8 cellular contexts compared by ENCODE assay signal in genomic region chr22:42444060-42444904, GRCh38. TPM values are rescaled to one million over a fixed set of nuclear protein-coding genes. Genes with fewer than 3 reads are reported as not detected.
DNase-seq lines count a peak whose midpoint lies in the region; ATAC-seq, FAIRE-seq and TF ChIP-seq lines count a peak whose summit lies in the region.

No MANE protein-coding gene starts in this region.

- DNase-seq in ACHN (peak; percentile 80), GM19239 (ENCODE audit: insufficient read length, low spot score) (peak; percentile 69), NCI-H460 (ENCODE audit: extremely low read depth, low read depth) (peak; percentile 56), coronary artery (ENCODE audit: low spot score) (peak; percentile 86), left colon (peak; percentile 85 to 91)
- DNase-seq in activated CD4-positive, alpha-beta T cell treated with anti-CD3 and anti-CD28 coated beads for 48 hours = peak; percentile 86
- DNase-seq in stimulated activated CD4-positive, alpha-beta T cell treated with anti-CD3 and anti-CD28 coated beads, Interleukin-1b, Interleukin-23, amount 100 ng/mL, for 24 hours (ENCODE audit: low read depth in 4 of 4, low spot score in 1 of 4) = peak; percentile 41 to 66 (median 54)

- peak; percentile 18 for TF ChIP-seq CTCF in coronary artery (IDR thresholded peaks at IDR 0.05)

- H3K4me3 ChIP-seq in coronary artery = peak overlapping the region; percentile 71

- peak; percentile 96 for FAIRE-seq in GM19239 (lab: Jason Lieb, UNC)

- intact Hi-C loops in left colon (cut with DNase I, micrococcal nuclease) = no loop called here

- in situ Hi-C loops in ACHN (cut with HindIII; ENCODE audit: low pct_ligation_motif_present, low pct_unique_long_range_greater_than_20kb, low sequenced_read_pairs) = no loop called here

- peak overlapping the region; percentile 35 to 84 for H3K27ac ChIP-seq in coronary artery

- ATAC-seq in left colon = peak; percentile 92
- ATAC-seq in GM18858 (IDR thresholded peaks at IDR 0.05; ENCODE audit: unreplicated experiment) = no peak

RNA-seq across cellular contexts. Expression of gene NFAM1, which starts 12.1 kb away (rescaled TPM):
- total RNA-seq in NCI-H460 (2014; rRNA removed; shearing (Covaris generic)) = not detected in 2 replicates
- not detected in 2 replicates for polyA plus RNA-seq in NCI-H460 (2014; cell fraction: nucleus; rRNA removed)
- total RNA-seq in left colon = 1 to 10 TPM in 1 of 2 donors, under 1 TPM in 1; 0.55 to 2.9 TPM
